In genomic region chr2:98826856-98827255, GRCh38 we compare ENCODE assay signal across 20 cellular contexts.
"Had no signal": no experiment of that assay in that cellular context is flagged by ENCODE, and none has a peak within 500 bp of the region (broad histone marks: within the 10 kb centered on the region; RNA-seq: fewer than 3 reads in every experiment).

No MANE protein-coding gene starts in this region.

- H3K27me3 ChIP-seq: colonic mucosa, testis, upper lobe of right lung had no signal

- H3K9me3 ChIP-seq: colonic mucosa, esophagus squamous epithelium, sigmoid colon, testis, upper lobe of right lung had no signal

- H3K4me3 ChIP-seq: colonic mucosa, dorsolateral prefrontal cortex, esophagus squamous epithelium, gastroesophageal sphincter, sigmoid colon, skin epidermis, testis, tibial nerve, upper lobe of right lung had no signal

- H3K27ac Mint-ChIP-seq: stimulated activated naive B cell treated with anti-CD40 and anti-IgM and Interleukin-4, amounts not matched to agents 10 μg/mL and 1 μg/mL and 100 μg/mL, for 72 hours; stimulated activated naive CD8-positive, alpha-beta T cell treated with anti-CD3 and anti-CD28 coated beads, Interleukin-15, amount 100 ng/mL, for 72 hours had no signal

- DNase-seq: colonic mucosa; dorsolateral prefrontal cortex; effector CD8-positive, alpha-beta T cell; esophagus squamous epithelium; foreskin fibroblast; glutamatergic neuron; mammary epithelial cell; naive thymus-derived CD8-positive, alpha-beta T cell; sigmoid colon; stimulated activated CD4-positive, alpha-beta T cell treated with anti-CD3 and anti-CD28 coated beads, Interleukin-2, amount 100 ng/mL, for 24 hours; stimulated activated CD4-positive, alpha-beta T cell treated with anti-CD3 and anti-CD28 coated beads, Interleukin-4, amount 100 ng/mL, for 4 hours; stimulated activated naive B cell treated with anti-CD40 and anti-IgM and Interleukin-4, amounts not matched to agents 10 μg/mL and 1 μg/mL and 100 μg/mL, for 72 hours; stimulated activated naive CD8-positive, alpha-beta T cell treated with anti-CD3 and anti-CD28 coated beads, Interleukin-15, amount 100 ng/mL, for 72 hours; testis; upper lobe of right lung had no signal

- H3K9me3 Mint-ChIP-seq: stimulated activated naive B cell treated with anti-CD40 and anti-IgM and Interleukin-4, amounts not matched to agents 10 μg/mL and 1 μg/mL and 100 μg/mL, for 72 hours; stimulated activated naive CD8-positive, alpha-beta T cell treated with anti-CD3 and anti-CD28 coated beads, Interleukin-15, amount 100 ng/mL, for 72 hours had no signal

- H3K27me3 Mint-ChIP-seq: stimulated activated naive CD8-positive, alpha-beta T cell treated with anti-CD3 and anti-CD28 coated beads, Interleukin-15, amount 100 ng/mL, for 72 hours had no signal

- H3K27ac ChIP-seq: colonic mucosa, dorsolateral prefrontal cortex, epithelial cell of prostate, esophagus squamous epithelium, gastroesophageal sphincter, sigmoid colon, skin epidermis, testis, tibial nerve, upper lobe of right lung had no signal

- H3K36me3 ChIP-seq: colonic mucosa, gastroesophageal sphincter, sigmoid colon, tibial nerve, upper lobe of right lung had no signal

- H3K36me3 Mint-ChIP-seq: naive thymus-derived CD8-positive, alpha-beta T cell; stimulated activated naive B cell treated with anti-CD40 and anti-IgM and Interleukin-4, amounts not matched to agents 10 μg/mL and 1 μg/mL and 100 μg/mL, for 72 hours had no signal

- H3K4me1 ChIP-seq: colonic mucosa had no signal

- ATAC-seq: gastroesophageal sphincter; left lobe of liver; naive thymus-derived CD8-positive, alpha-beta T cell; stimulated activated naive B cell treated with anti-CD40 and anti-IgM and Interleukin-4, amounts not matched to agents 10 μg/mL and 1 μg/mL and 100 μg/mL, for 72 hours; stimulated activated naive CD8-positive, alpha-beta T cell treated with anti-CD3 and anti-CD28 coated beads, Interleukin-15, amount 100 ng/mL, for 72 hours; upper lobe of right lung had no signal

- H3K4me3 Mint-ChIP-seq: stimulated activated naive B cell treated with anti-CD40 and anti-IgM and Interleukin-4, amounts not matched to agents 10 μg/mL and 1 μg/mL and 100 μg/mL, for 72 hours; stimulated activated naive CD8-positive, alpha-beta T cell treated with anti-CD3 and anti-CD28 coated beads, Interleukin-15, amount 100 ng/mL, for 72 hours had no signal
